8 cellular contexts compared by ENCODE assay signal in genomic region chr5:176660860-176661641, GRCh38. TPM values are rescaled to one million over a fixed set of nuclear protein-coding genes. Genes with fewer than 3 reads are reported as not detected.
DNase-seq lines count a peak whose midpoint lies in the region; ATAC-seq and TF ChIP-seq lines count a peak whose summit lies in the region.

No MANE protein-coding gene starts in this region.

- TF ChIP-seq POLR2A in GM18505 (IDR thresholded peaks at IDR 0.05; ENCODE audit: borderline replicate concordance, extremely low read depth, insufficient read depth, insufficient read length) = no peak

- no peak overlapping the region for H2BK15ac ChIP-seq in mesendoderm (replicated peaks; ENCODE audit: low read depth)

- H3K79me1 ChIP-seq in mesendoderm (ENCODE audit: low read length) = no peaks in the 10 kb centered on the region

- H3K9ac ChIP-seq in mesendoderm (ENCODE audit: low read length) = no peak overlapping the region

- no peak overlapping the region for H4K5ac ChIP-seq in mesendoderm (ENCODE audit: low read length)

- no peaks in the 10 kb centered on the region for H3K9me3 ChIP-seq in effector memory CD4-positive, alpha-beta T cell (ENCODE audit: control insufficient read depth, low read length)

- H3K36me3 ChIP-seq in effector memory CD4-positive, alpha-beta T cell (ENCODE audit: control insufficient read depth, insufficient read depth, low read length) = no peaks in the 10 kb centered on the region
- no peaks in the 10 kb centered on the region for H3K36me3 ChIP-seq in mesendoderm (ENCODE audit: control insufficient read depth, insufficient read depth, low read length)

- H3K18ac ChIP-seq in mesendoderm (ENCODE audit: low read length) = no peak overlapping the region

- CTCF ChIA-PET in AG04449 (lab: Yijun Ruan, JAX) = interaction anchor here (0.6 to 7.4 kb wide), 83 partner anchors 9 to 641 kb away, joined by 3 to 207 read pairs (median 4); partner anchors contain the start of genes EIF4E1B, FGFR4, HK3 and SNCB

- no peaks in the 10 kb centered on the region for H3K79me2 ChIP-seq in mesendoderm (ENCODE audit: control insufficient read depth, insufficient read depth, low read length)

- peak; percentile 59 for ATAC-seq in GM18505 (IDR thresholded peaks at IDR 0.05; ENCODE audit: unreplicated experiment)
- peak; percentile 72 for ATAC-seq in HG03354 (IDR thresholded peaks at IDR 0.05; ENCODE audit: poor library complexity, severe bottlenecking, unreplicated experiment)

- POLR2A ChIA-PET in AG04449 (lab: Yijun Ruan, JAX) = interaction anchor here (0.8 kb wide), 1 partner anchor 8 kb away, joined by 3 read pairs; no protein-coding TSS in a partner anchor

- DNase-seq in AG04449 (ENCODE audit: low read depth, low spot score) = no peak
- DNase-seq in NCI-H82 treated with DMSO at 0.1 percent for 48 hours (lab: John Stamatoyannopoulos, UW; ENCODE audit: unreplicated experiment) = peak; percentile 35
- DNase-seq in activated CD8-positive, alpha-beta memory T cell treated with anti-CD3 and anti-CD28 coated beads for 1 hour (ENCODE audit: extremely low read depth in 1 of 2, low read depth in 1 of 2) = peak; percentile 48 to 67
- peak; percentile 50 to 66 (median 53) for DNase-seq in effector memory CD4-positive, alpha-beta T cell
- peak; percentile 89 for DNase-seq in mesendoderm
- peak; percentile 64 to 71 for DNase-seq in stimulated activated CD8-positive, alpha-beta memory T cell treated with anti-CD3 and anti-CD28 coated beads, Interleukin-2, amount 100 ng/mL, for 48 hours (ENCODE audit: low read depth in 2 of 2)

- no peak overlapping the region for H3K23ac ChIP-seq in mesendoderm (ENCODE audit: low read length)

- H2BK120ac ChIP-seq in mesendoderm (ENCODE audit: low read depth, low read length) = no peak overlapping the region

- peak; percentile 97 for TF ChIP-seq CTCF in AG04449 (IDR thresholded peaks at IDR 0.05; ENCODE audit: insufficient read depth, low read length, missing control alignments)

- H3K4me2 ChIP-seq in mesendoderm (ENCODE audit: low read length) = no peak overlapping the region

- no peak overlapping the region for H2BK5ac ChIP-seq in mesendoderm (ENCODE audit: low read length)

- H3K56ac ChIP-seq in mesendoderm (ENCODE audit: low read length) = peak overlapping the region; percentile 42

- H4K8ac ChIP-seq in mesendoderm (ENCODE audit: low read depth, low read length) = no peak overlapping the region

- H3K4ac ChIP-seq in mesendoderm (ENCODE audit: low read depth, low read length) = no peak overlapping the region

- WGBS in mesendoderm (ENCODE audit: extremely low coverage, insufficient coverage, low lambda C conversion rate) = no CpG with 5 or more reads among the region's 33 CpGs

- no peak overlapping the region for H2AK5ac ChIP-seq in mesendoderm (ENCODE audit: low read length)

- peaks cover 25% of the 10 kb centered on the region for H3K4me1 ChIP-seq in effector memory CD4-positive, alpha-beta T cell (ENCODE audit: control insufficient read depth, insufficient read depth, low read length, poor library complexity, severe bottlenecking)
- no peaks in the 10 kb centered on the region for H3K4me1 ChIP-seq in mesendoderm (ENCODE audit: control insufficient read depth, low read depth, low read length)

- H3K27ac ChIP-seq in effector memory CD4-positive, alpha-beta T cell (ENCODE audit: insufficient read depth, low read length, poor library complexity, severe bottlenecking) = no peak overlapping the region
- H3K27ac ChIP-seq in mesendoderm (ENCODE audit: low read depth, low read length) = no peak overlapping the region

- H3K27me3 ChIP-seq in effector memory CD4-positive, alpha-beta T cell (replicated peaks; ENCODE audit: control insufficient read depth, insufficient read depth, low read length, poor library complexity, severe bottlenecking) = no peaks in the 10 kb centered on the region
- no peaks in the 10 kb centered on the region for H3K27me3 ChIP-seq in mesendoderm (ENCODE audit: insufficient read depth, low read length, poor library complexity)

- H3K4me3 ChIP-seq in AG04449 (ENCODE audit: low read depth, low read length) = no peak overlapping the region
- no peak overlapping the region for H3K4me3 ChIP-seq in effector memory CD4-positive, alpha-beta T cell (ENCODE audit: insufficient read depth, low read depth, low read length, poor library complexity, severe bottlenecking)
- no peak overlapping the region for H3K4me3 ChIP-seq in mesendoderm (ENCODE audit: low read length)

RNA-seq across cellular contexts. Expression of gene TSPAN17, which starts 13.8 kb away (rescaled TPM):
- 26.2 TPM for polyA plus RNA-seq in mesendoderm (2013, experiment 1 of 2)
- 27.6 TPM for polyA plus RNA-seq in mesendoderm (2013, experiment 2 of 2)

RNA-seq across cellular contexts. Expression of gene EIF4E1B, which starts 30.6 kb away (rescaled TPM):
- 0.17 TPM for polyA plus RNA-seq in mesendoderm (2013, experiment 1 of 2)
- 0.11 TPM for polyA plus RNA-seq in mesendoderm (2013, experiment 2 of 2)

RNA-seq across cellular contexts. Expression of gene SNCB, which starts 30.7 kb away (rescaled TPM):
- 1.0 TPM for polyA plus RNA-seq in mesendoderm (2013, experiment 1 of 2)
- polyA plus RNA-seq in mesendoderm (2013, experiment 2 of 2) = 1.4 TPM

RNA-seq across cellular contexts. Expression of gene GPRIN1, which starts 51.1 kb away (rescaled TPM):
- 4.0 TPM for polyA plus RNA-seq in mesendoderm (2013, experiment 1 of 2)
- 4.2 TPM for polyA plus RNA-seq in mesendoderm (2013, experiment 2 of 2)
